2 cellular contexts compared by ENCODE assay signal in the genomic region with DNA sequence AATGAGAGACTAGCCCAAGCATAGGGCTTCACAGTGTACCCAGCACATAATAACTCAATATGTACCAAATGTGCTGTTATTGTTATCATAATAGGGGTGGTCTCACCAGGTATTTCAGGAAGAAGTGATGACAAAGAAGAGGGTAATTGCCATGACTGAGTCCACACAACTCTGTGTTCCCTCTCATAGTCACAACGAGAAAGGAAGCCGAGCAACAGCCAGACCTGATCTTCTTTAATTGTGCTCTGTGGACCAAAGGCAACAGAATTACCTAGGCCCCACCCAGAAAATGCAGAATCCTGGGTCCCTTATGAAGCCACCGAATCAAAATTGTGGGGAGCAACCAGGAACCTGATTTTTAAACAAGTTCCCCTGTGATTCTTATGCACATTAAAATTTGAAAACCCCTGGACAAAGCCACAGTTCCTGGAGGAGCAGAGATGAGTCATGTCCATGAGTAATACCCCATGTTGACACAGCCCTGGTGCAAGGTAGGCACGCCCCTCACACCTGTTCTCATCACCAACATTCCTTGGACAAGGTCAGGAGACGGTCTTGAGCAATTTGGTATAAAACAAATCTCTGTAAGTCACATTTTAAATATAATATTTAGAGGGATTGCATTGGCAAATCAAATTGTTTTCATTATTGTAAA.
TF ChIP-seq lines count a peak whose summit lies in the region.

No MANE protein-coding gene starts in this region.

TF ChIP-seq in K562, 482 proteins besides CTCF, POLR2A, EP300 and RAD21:
- TF ChIP-seq, protein P1, sequence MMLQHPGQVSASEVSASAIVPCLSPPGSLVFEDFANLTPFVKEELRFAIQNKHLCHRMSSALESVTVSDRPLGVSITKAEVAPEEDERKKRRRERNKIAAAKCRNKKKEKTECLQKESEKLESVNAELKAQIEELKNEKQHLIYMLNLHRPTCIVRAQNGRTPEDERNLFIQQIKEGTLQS (IDR thresholded peaks at IDR 0.05) = peak; percentile 74
- TF ChIP-seq, protein P1 (CRISPR knock-in tag; conservative IDR thresholded peaks at IDR 0.05) = no peak
- no peak for TF ChIP-seq ZNF431 (CRISPR knock-in tag; IDR thresholded peaks at IDR 0.05)
- TF ChIP-seq JUN (IDR thresholded peaks at IDR 0.05; ENCODE audit: borderline replicate concordance, low read depth, low read length) = peak; percentile 48; the same call in 1 of the 2 replicates
- TF ChIP-seq JUN (CRISPR knock-in tag; IDR thresholded peaks at IDR 0.05; ENCODE audit: borderline replicate concordance) = no peak
- no peak for TF ChIP-seq KDM5B (IDR thresholded peaks at IDR 0.05; ENCODE audit: insufficient replicate concordance, low read depth, low read length)
- TF ChIP-seq FOSL1 (tag; conservative IDR thresholded peaks at IDR 0.05) = peak; percentile 92
- TF ChIP-seq NFE2 (IDR thresholded peaks at IDR 0.05; ENCODE audit: low read depth) = no peak
- no peak for TF ChIP-seq ZSCAN32 (CRISPR knock-in tag; IDR thresholded peaks at IDR 0.05)
- no peak for TF ChIP-seq CHD2 (IDR thresholded peaks at IDR 0.05; ENCODE audit: low read depth, low read length)
- peak; percentile 37; the same call in 1 of the 2 replicates for TF ChIP-seq JUND (IDR thresholded peaks at IDR 0.05; ENCODE audit: borderline replicate concordance, low read depth, low read length)
- TF ChIP-seq JUND (tag; IDR thresholded peaks at IDR 0.05; ENCODE audit: borderline replicate concordance, low read depth, low read length) = no peak; the same call in 2 of the 3 replicates
- TF ChIP-seq CEBPG (CRISPR knock-in tag; IDR thresholded peaks at IDR 0.05) = no peak
- TF ChIP-seq CEBPG (tag; conservative IDR thresholded peaks at IDR 0.05 in 1 of 2, IDR thresholded peaks at IDR 0.05 in 1 of 2) = 0 out of 4 replicates have a peak, but pooled peaks of 1 of the 2 experiments have one; percentile 27
- TF ChIP-seq MITF (IDR thresholded peaks at IDR 0.05) = no peak

TF ChIP-seq in HepG2, 621 proteins besides CTCF, POLR2A, EP300 and RAD21 (continues in another document):
- no peak for TF ChIP-seq KDM6A (CRISPR knock-in tag; IDR thresholded peaks at IDR 0.05; ENCODE audit: low read depth)
- no peak for TF ChIP-seq SOX6 (IDR thresholded peaks at IDR 0.05)
- TF ChIP-seq SOX6 (CRISPR knock-in tag; IDR thresholded peaks at IDR 0.05) = peak; percentile 43; the same call in 1 of the 2 replicates
- TF ChIP-seq TFAP4 (IDR thresholded peaks at IDR 0.05; ENCODE audit: borderline replicate concordance, low read depth) = peak; percentile 58; the same call in 1 of the 2 replicates
- TF ChIP-seq ZHX1 (CRISPR knock-in tag; IDR thresholded peaks at IDR 0.05; ENCODE audit: low read depth) = no peak
- peak; percentile 77 for TF ChIP-seq JUNB (CRISPR knock-in tag; IDR thresholded peaks at IDR 0.05; ENCODE audit: borderline replicate concordance)
- no peak for TF ChIP-seq HIVEP1 (CRISPR knock-in tag; IDR thresholded peaks at IDR 0.05)
- TF ChIP-seq NR2F1 (CRISPR knock-in tag; IDR thresholded peaks at IDR 0.05) = peak in 1 of 2 experiments; percentile 74; a peak in 2 of 4 replicates
- 0 out of 2 replicates have a peak, but pooled peaks have one; percentile 35 for TF ChIP-seq RCOR2 (CRISPR knock-in tag; IDR thresholded peaks at IDR 0.05)
- 0 out of 2 replicates have a peak, but pooled peaks have one; percentile 9 for TF ChIP-seq RXRB (CRISPR knock-in tag; IDR thresholded peaks at IDR 0.05; ENCODE audit: borderline replicate concordance)
- TF ChIP-seq NR2F6 (IDR thresholded peaks at IDR 0.05) = peak; percentile 40; the same call in 1 of the 2 replicates
- TF ChIP-seq NR2F6 (CRISPR knock-in tag; IDR thresholded peaks at IDR 0.05) = peak; percentile 42; the same call in 1 of the 2 replicates
- peak; percentile 82 for TF ChIP-seq TEAD3 (CRISPR knock-in tag; optimal IDR thresholded peaks at IDR 0.05; ENCODE audit: borderline replicate concordance)
- TF ChIP-seq NFIB (CRISPR knock-in tag; IDR thresholded peaks at IDR 0.05; ENCODE audit: borderline replicate concordance) = no peak
- peak; percentile 64 for TF ChIP-seq RARA (CRISPR knock-in tag; IDR thresholded peaks at IDR 0.05)
- 0 out of 2 replicates have a peak, but pooled peaks have one; percentile 48 for TF ChIP-seq SMAD3 (CRISPR knock-in tag; IDR thresholded peaks at IDR 0.05)
- TF ChIP-seq SALL1 (CRISPR knock-in tag; IDR thresholded peaks at IDR 0.05) = 0 out of 2 replicates have a peak, but pooled peaks have one; percentile 12
- peak; percentile 50; the same call in 1 of the 2 replicates for TF ChIP-seq FOXK1 (CRISPR knock-in tag; IDR thresholded peaks at IDR 0.05; ENCODE audit: borderline replicate concordance, low read depth)
- peak; percentile 60 for TF ChIP-seq CEBPG (CRISPR knock-in tag; IDR thresholded peaks at IDR 0.05)
- TF ChIP-seq ZNF614 (CRISPR knock-in tag; IDR thresholded peaks at IDR 0.05; ENCODE audit: borderline replicate concordance) = no peak
- peak; percentile 44; the same call in 1 of the 2 replicates for TF ChIP-seq CEBPB (IDR thresholded peaks at IDR 0.05; ENCODE audit: borderline replicate concordance, low read depth, low read length)
- TF ChIP-seq KDM1A (CRISPR knock-in tag; IDR thresholded peaks at IDR 0.05) = peak; percentile 60; the same call in 1 of the 2 replicates
- TF ChIP-seq, protein P2, sequence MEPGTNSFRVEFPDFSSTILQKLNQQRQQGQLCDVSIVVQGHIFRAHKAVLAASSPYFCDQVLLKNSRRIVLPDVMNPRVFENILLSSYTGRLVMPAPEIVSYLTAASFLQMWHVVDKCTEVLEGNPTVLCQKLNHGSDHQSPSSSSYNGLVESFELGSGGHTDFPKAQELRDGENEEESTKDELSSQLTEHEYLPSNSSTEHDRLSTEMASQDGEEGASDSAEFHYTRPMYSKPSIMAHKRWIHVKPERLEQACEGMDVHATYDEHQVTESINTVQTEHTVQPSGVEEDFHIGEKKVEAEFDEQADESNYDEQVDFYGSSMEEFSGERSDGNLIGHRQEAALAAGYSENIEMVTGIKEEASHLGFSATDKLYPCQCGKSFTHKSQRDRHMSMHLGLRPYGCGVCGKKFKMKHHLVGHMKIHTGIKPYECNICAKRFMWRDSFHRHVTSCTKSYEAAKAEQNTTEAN (CRISPR knock-in tag; conservative IDR thresholded peaks at IDR 0.05) = 0 out of 2 replicates have a peak, but pooled peaks have one; percentile 42
- TF ChIP-seq SP1 (IDR thresholded peaks at IDR 0.05) = no peak
- TF ChIP-seq SP1 (CRISPR knock-in tag; IDR thresholded peaks at IDR 0.05) = 0 out of 2 replicates have a peak, but pooled peaks have one; percentile 34
- TF ChIP-seq FOSL1 (CRISPR knock-in tag; IDR thresholded peaks at IDR 0.05; ENCODE audit: borderline replicate concordance) = peak; percentile 74; the same call in 1 of the 2 replicates
- no peak for TF ChIP-seq SOX13 (IDR thresholded peaks at IDR 0.05)
- peak in 1 of 2 experiments; percentile 20; a peak in 1 of 4 replicates for TF ChIP-seq SOX13 (CRISPR knock-in tag; conservative IDR thresholded peaks at IDR 0.05 in 1 of 2, IDR thresholded peaks at IDR 0.05 in 1 of 2)
- no peak for TF ChIP-seq NKX3-1 (CRISPR knock-in tag; IDR thresholded peaks at IDR 0.05)
- TF ChIP-seq SP5 (CRISPR knock-in tag; IDR thresholded peaks at IDR 0.05; ENCODE audit: borderline replicate concordance, low read depth) = peak; percentile 78; the same call in 1 of the 2 replicates
- TF ChIP-seq ZNF441 (CRISPR knock-in tag; IDR thresholded peaks at IDR 0.05; ENCODE audit: borderline replicate concordance) = no peak
- TF ChIP-seq JUN (CRISPR knock-in tag; IDR thresholded peaks at IDR 0.05) = peak; percentile 62; the same call in 1 of the 2 replicates
- peak; percentile 75; the same call in 1 of the 2 replicates for TF ChIP-seq AHDC1 (CRISPR knock-in tag; IDR thresholded peaks at IDR 0.05; ENCODE audit: borderline replicate concordance)
- TF ChIP-seq TFE3 (CRISPR knock-in tag; IDR thresholded peaks at IDR 0.05) = peak; percentile 25; the same call in 1 of the 2 replicates
- peak; percentile 28; the same call in 1 of the 2 replicates for TF ChIP-seq SAP130 (CRISPR knock-in tag; IDR thresholded peaks at IDR 0.05; ENCODE audit: low read depth)
- TF ChIP-seq KLF16 (CRISPR knock-in tag; IDR thresholded peaks at IDR 0.05) = 0 out of 4 replicates have a peak, but pooled peaks of 1 of the 2 experiments have one; percentile 27
- no peak for TF ChIP-seq SRF (IDR thresholded peaks at IDR 0.05; ENCODE audit: low read depth, low read length)
